ENCODE assay signal across 9 cellular contexts in the genomic region with DNA sequence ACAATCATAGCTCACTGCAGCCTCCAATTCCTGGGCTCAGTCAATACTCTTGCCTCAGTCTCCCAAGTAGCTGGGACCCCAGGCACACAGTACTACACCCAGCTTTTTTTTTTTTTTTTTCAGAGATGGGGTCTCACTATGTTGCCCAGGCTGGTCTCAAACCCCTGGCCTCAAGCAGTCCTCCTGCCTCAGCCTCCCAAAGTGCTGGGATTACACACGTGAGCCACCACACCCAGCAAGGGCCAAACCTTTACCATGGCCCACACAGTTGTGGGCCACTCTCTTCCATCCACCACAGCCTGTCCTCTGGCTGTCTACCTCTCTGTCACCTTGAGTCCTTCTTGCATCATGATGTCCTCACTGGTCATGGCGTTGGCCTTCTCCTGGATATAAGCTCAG. TPM values are rescaled to one million over a fixed set of nuclear protein-coding genes. Genes with fewer than 3 reads are reported as not detected.
DNase-seq lines count a peak whose midpoint lies in the region; ATAC-seq and TF ChIP-seq lines count a peak whose summit lies in the region.
"Not testable (repeated sequence)": the region's sequence is repeated elsewhere in the genome, so short reads cannot be mapped to it uniquely, and the experiment has no call there.
"Had no signal": no experiment of that assay in that cellular context is flagged by ENCODE, and none has a peak within 500 bp of the region (broad histone marks: within the 10 kb centered on the region; RNA-seq: fewer than 3 reads in every experiment).

No MANE protein-coding gene starts in this region.

- H2AFZ ChIP-seq in hepatocyte; neuronal stem cell (ENCODE audit: low read length); smooth muscle cell (ENCODE audit: low read depth): not testable (repeated sequence)

- H3K4me3 Mint-ChIP-seq in WTC11; chondrocyte (ENCODE audit: unreplicated experiment); mesothelial cell of epicardium: not testable (repeated sequence)

- H3K27ac ChIP-seq in hepatocyte (peak overlapping the region; percentile 40), smooth muscle cell (ENCODE audit: low read depth) (peak overlapping the region; percentile 31)
- not testable (repeated sequence) for H3K27ac ChIP-seq in neuronal stem cell (replicated peaks; ENCODE audit: low read length)

- not testable (repeated sequence) for H3K4me2 ChIP-seq in hepatocyte; neuronal stem cell (ENCODE audit: insufficient read depth, low read length, poor library complexity, severe bottlenecking); smooth muscle cell

- WGBS in hepatocyte (ENCODE audit: low lambda C conversion rate, missing lambda C conversion rate): 95% methylated on average over 2 of the region's 2 CpGs
- WGBS in neuronal stem cell (ENCODE audit: extremely low coverage in 2 of 2, insufficient read length in 2 of 2, insufficient replicate concordance in 1 of 2), 2 donors: no CpG with 5 or more reads among the region's 2 CpGs
- 89% methylated on average over 2 of the region's 2 CpGs for WGBS in smooth muscle cell (ENCODE audit: low lambda C conversion rate)

- H3K4me1 Mint-ChIP-seq in WTC11 (peaks cover 11% of the 10 kb centered on the region), chondrocyte (ENCODE audit: low read depth) (peaks cover 42% of the 10 kb centered on the region), mesothelial cell of epicardium (peaks cover 30% of the 10 kb centered on the region)

- not testable (repeated sequence) for H3K4me3 ChIP-seq in hepatocyte; neuronal stem cell (ENCODE audit: low read length in 2 of 2); smooth muscle cell

- peaks cover 17% of the 10 kb centered on the region for H3K4me1 ChIP-seq in hepatocyte (ENCODE audit: insufficient read depth)
- H3K4me1 ChIP-seq in neuronal stem cell (ENCODE audit: control insufficient read depth in 2 of 2, insufficient read depth in 1 of 2, low read depth in 1 of 2, low read length in 2 of 2); smooth muscle cell (ENCODE audit: low read depth): not testable (repeated sequence)

- H2BK5ac ChIP-seq in neuronal stem cell (ENCODE audit: low read length): not testable (repeated sequence)

- DNase-seq in WTC11 (ENCODE audit: low spot score); chondrocyte (ENCODE audit: low spot score); hepatocyte (ENCODE audit: low spot score); mesothelial cell of epicardium (ENCODE audit: low spot score in 2 of 2, unreplicated experiment in 2 of 2); neuronal stem cell (ENCODE audit: low spot score); smooth muscle cell (lab: John Stamatoyannopoulos, UW; ENCODE audit: unreplicated experiment): not testable (repeated sequence)

- H3F3A ChIP-seq in smooth muscle cell (ENCODE audit: low read depth): not testable (repeated sequence)

- not testable (repeated sequence) for H3K27me3 ChIP-seq in hepatocyte; smooth muscle cell (ENCODE audit: low read depth)
- peaks cover 0 to 22% (median 0%) of the 10 kb centered on the region in 3 experiments for H3K27me3 ChIP-seq in neuronal stem cell (ENCODE audit: control insufficient read depth in 3 of 3, insufficient read depth in 3 of 3, low read depth in 1 of 3, low read length in 3 of 3)

- H3K36me3 ChIP-seq in hepatocyte (replicated peaks; ENCODE audit: insufficient read depth, low read depth); neuronal stem cell (replicated peaks in 1 of 2; ENCODE audit: control insufficient read depth in 2 of 2, insufficient read depth in 2 of 2, low read length in 2 of 2); smooth muscle cell (ENCODE audit: low read depth): not testable (repeated sequence)

- CTCF ChIA-PET in WTC11 (lab: Charles Lee): interaction anchor here (0.6 to 2.8 kb wide), 3 partner anchors 11 to 46 kb away, joined by 4 to 12 read pairs (median 4); no protein-coding TSS in a partner anchor

- H4K8ac ChIP-seq in neuronal stem cell (ENCODE audit: low read depth, low read length): not testable (repeated sequence)

- H3K9me3 ChIP-seq in hepatocyte (ENCODE audit: low read depth); neuronal stem cell (replicated peaks in 1 of 2; ENCODE audit: control insufficient read depth in 2 of 2, insufficient read depth in 1 of 2, low read depth in 1 of 2, low read length in 2 of 2); smooth muscle cell (replicated peaks; ENCODE audit: low read depth): not testable (repeated sequence)

- not testable (repeated sequence) for H4K20me1 ChIP-seq in hepatocyte (ENCODE audit: insufficient read depth, poor library complexity, severe bottlenecking); smooth muscle cell (ENCODE audit: low read depth)

- TF ChIP-seq CTCF in WTC11 (IDR thresholded peaks at IDR 0.05); chondrocyte (IDR thresholded peaks at IDR 0.05); hepatocyte (IDR thresholded peaks at IDR 0.05; ENCODE audit: poor library complexity); mesothelial cell of epicardium (IDR thresholded peaks at IDR 0.05; ENCODE audit: unreplicated experiment); smooth muscle cell (IDR thresholded peaks at IDR 0.05; ENCODE audit: borderline replicate concordance, insufficient read depth, poor library complexity, severe bottlenecking): not testable (repeated sequence)

- not testable (repeated sequence) for H2BK15ac ChIP-seq in neuronal stem cell (ENCODE audit: low read length)

- H3K9ac ChIP-seq in neuronal stem cell (ENCODE audit: low read depth, low read length, poor library complexity); smooth muscle cell (ENCODE audit: low read depth): not testable (repeated sequence)

- H3K9me2 ChIP-seq in hepatocyte (replicated peaks; ENCODE audit: insufficient read depth): not testable (repeated sequence)

- not testable (repeated sequence) for H3K23ac ChIP-seq in neuronal stem cell (ENCODE audit: low read depth, low read length, poor library complexity)

- H4K91ac ChIP-seq in neuronal stem cell (ENCODE audit: low read depth, low read length, poor library complexity): not testable (repeated sequence)

- peak overlapping the region; percentile 44 for H2BK120ac ChIP-seq in neuronal stem cell (ENCODE audit: low read depth, low read length)

- H3K18ac ChIP-seq in neuronal stem cell (ENCODE audit: low read length): peak overlapping the region; percentile 77

- not testable (repeated sequence) for ATAC-seq in WTC11

- not testable (repeated sequence) for H3K27me3 Mint-ChIP-seq in WTC11 (ENCODE audit: low read depth); chondrocyte (ENCODE audit: low read depth)
- peaks cover 17% of the 10 kb centered on the region for H3K27me3 Mint-ChIP-seq in mesothelial cell of epicardium (ENCODE audit: low read depth)

- H3K14ac ChIP-seq in neuronal stem cell (ENCODE audit: low read length): not testable (repeated sequence)

- not testable (repeated sequence) for H3K9me3 Mint-ChIP-seq in WTC11; chondrocyte (ENCODE audit: low read depth); mesothelial cell of epicardium

- not testable (repeated sequence) for H3K27ac Mint-ChIP-seq in WTC11
- H3K27ac Mint-ChIP-seq in chondrocyte (ENCODE audit: unreplicated experiment) (peak overlapping the region; percentile 70), mesothelial cell of epicardium (peak overlapping the region; percentile 73)

- POLR2A ChIA-PET in WTC11 (lab: Charles Lee): interaction anchor here (0.6 kb wide), 1 partner anchor 87 kb away, joined by 3 read pairs; no protein-coding TSS in a partner anchor

- not testable (repeated sequence) for H3K36me3 Mint-ChIP-seq in WTC11; chondrocyte (ENCODE audit: low read depth); mesothelial cell of epicardium

- H2BK12ac ChIP-seq in neuronal stem cell (ENCODE audit: low read length): not testable (repeated sequence)

- H3K4ac ChIP-seq in neuronal stem cell (ENCODE audit: low read length): not testable (repeated sequence)

- H3K79me2 ChIP-seq in hepatocyte; smooth muscle cell (ENCODE audit: low read depth): not testable (repeated sequence)

- not testable (repeated sequence) for H3K79me1 ChIP-seq in neuronal stem cell (ENCODE audit: low read depth, low read length)

- not testable (repeated sequence) for H2AK5ac ChIP-seq in neuronal stem cell (ENCODE audit: low read depth, low read length)

TF ChIP-seq in WTC11, 78 proteins besides CTCF, POLR2A, EP300 and RAD21:
- peak; percentile 87 for TF ChIP-seq ZNF121 (CRISPR knock-in tag; IDR thresholded peaks at IDR 0.05)

RNA-seq across cellular contexts. Expression of gene MYL10, which starts 24.2 kb away (rescaled TPM):
- not detected in 3 replicates for total RNA-seq in WTC11 (2021)
- total RNA-seq in chondrocyte: 3.4 to 5.1 TPM (median 4.7 TPM) in 3 replicates
- 0.23 and 0.60 TPM in 2 replicates for total RNA-seq in hepatocyte
- 1.2 and 2.1 TPM in 2 replicates for polyA plus RNA-seq in hepatocyte
- not detected in 3 replicates for total RNA-seq in mesothelial cell of epicardium
- polyA plus RNA-seq in neuronal stem cell (2013, experiment 1 of 2): not detected
- not detected for polyA plus RNA-seq in neuronal stem cell (2013, experiment 2 of 2)
- 5.3 and 14.3 TPM in 2 replicates for total RNA-seq in smooth muscle cell
- polyA plus RNA-seq in smooth muscle cell: 19.0 and 32.7 TPM in 2 replicates
- total RNA-seq: A172; CD4-positive, alpha-beta memory T cell; H7 had no signal
- polyA plus RNA-seq: CD4-positive, alpha-beta memory T cell had no signal
